In genomic region chr10:12784646-12785045, GRCh38 we compare ENCODE assay signal across 16 cellular contexts.
"Had no signal": no experiment of that assay in that cellular context is flagged by ENCODE, and none has a peak within 500 bp of the region (broad histone marks: within the 10 kb centered on the region; RNA-seq: fewer than 3 reads in every experiment).

No MANE protein-coding gene starts in this region.

- H3K9me3 ChIP-seq: mucosa of descending colon, psoas muscle, right lobe of liver, tibial artery had no signal

- H3K4me2 ChIP-seq: hepatocyte had no signal

- H3K4me3 ChIP-seq: hepatocyte, mucosa of descending colon, psoas muscle, right lobe of liver, tibial artery had no signal

- H2AFZ ChIP-seq: hepatocyte had no signal

- H3K27ac ChIP-seq: foreskin keratinocyte, hepatocyte, right lobe of liver had no signal

- H3K4me3 Mint-ChIP-seq: central memory CD8-positive, alpha-beta T cell; dendritic cell treated with granulocyte-macrophage colony-stimulating factor and Interleukin-4, amounts not matched to agents 40 ng/mL and 50 ng/mL, for 4 days; naive thymus-derived CD8-positive, alpha-beta T cell had no signal

- H3K27me3 Mint-ChIP-seq: central memory CD8-positive, alpha-beta T cell; dendritic cell treated with granulocyte-macrophage colony-stimulating factor and Interleukin-4, amounts not matched to agents 40 ng/mL and 50 ng/mL, for 4 days; naive thymus-derived CD8-positive, alpha-beta T cell had no signal

- ATAC-seq: foreskin keratinocyte; left cardiac atrium; mucosa of descending colon; naive thymus-derived CD8-positive, alpha-beta T cell; right lobe of liver had no signal

- DNase-seq: erythroblast; foreskin keratinocyte; head of caudate nucleus; kidney; left cardiac atrium; mucosa of descending colon; naive thymus-derived CD8-positive, alpha-beta T cell; psoas muscle; retina; right lobe of liver; stimulated activated CD4-positive, alpha-beta T cell treated with anti-CD3 and anti-CD28 coated beads, Interleukin-2, amount 100 ng/mL, for 24 hours; stimulated activated naive CD4-positive, alpha-beta T cell treated with Interleukin-2 at 50 U/mL for 16 hours had no signal

- H3K79me2 ChIP-seq: hepatocyte had no signal

- H3K27ac Mint-ChIP-seq: dendritic cell treated with granulocyte-macrophage colony-stimulating factor and Interleukin-4, amounts not matched to agents 40 ng/mL and 50 ng/mL, for 4 days had no signal

- H3K27me3 ChIP-seq: foreskin keratinocyte, hepatocyte, right lobe of liver, tibial artery had no signal

- H3K9me3 Mint-ChIP-seq: central memory CD8-positive, alpha-beta T cell; dendritic cell treated with granulocyte-macrophage colony-stimulating factor and Interleukin-4, amounts not matched to agents 40 ng/mL and 50 ng/mL, for 4 days; naive thymus-derived CD8-positive, alpha-beta T cell had no signal

- H3K36me3 ChIP-seq: right lobe of liver, tibial artery had no signal

- H3K4me1 ChIP-seq: foreskin keratinocyte, psoas muscle, right lobe of liver had no signal
